13 cellular contexts compared by ENCODE assay signal in the genomic region with DNA sequence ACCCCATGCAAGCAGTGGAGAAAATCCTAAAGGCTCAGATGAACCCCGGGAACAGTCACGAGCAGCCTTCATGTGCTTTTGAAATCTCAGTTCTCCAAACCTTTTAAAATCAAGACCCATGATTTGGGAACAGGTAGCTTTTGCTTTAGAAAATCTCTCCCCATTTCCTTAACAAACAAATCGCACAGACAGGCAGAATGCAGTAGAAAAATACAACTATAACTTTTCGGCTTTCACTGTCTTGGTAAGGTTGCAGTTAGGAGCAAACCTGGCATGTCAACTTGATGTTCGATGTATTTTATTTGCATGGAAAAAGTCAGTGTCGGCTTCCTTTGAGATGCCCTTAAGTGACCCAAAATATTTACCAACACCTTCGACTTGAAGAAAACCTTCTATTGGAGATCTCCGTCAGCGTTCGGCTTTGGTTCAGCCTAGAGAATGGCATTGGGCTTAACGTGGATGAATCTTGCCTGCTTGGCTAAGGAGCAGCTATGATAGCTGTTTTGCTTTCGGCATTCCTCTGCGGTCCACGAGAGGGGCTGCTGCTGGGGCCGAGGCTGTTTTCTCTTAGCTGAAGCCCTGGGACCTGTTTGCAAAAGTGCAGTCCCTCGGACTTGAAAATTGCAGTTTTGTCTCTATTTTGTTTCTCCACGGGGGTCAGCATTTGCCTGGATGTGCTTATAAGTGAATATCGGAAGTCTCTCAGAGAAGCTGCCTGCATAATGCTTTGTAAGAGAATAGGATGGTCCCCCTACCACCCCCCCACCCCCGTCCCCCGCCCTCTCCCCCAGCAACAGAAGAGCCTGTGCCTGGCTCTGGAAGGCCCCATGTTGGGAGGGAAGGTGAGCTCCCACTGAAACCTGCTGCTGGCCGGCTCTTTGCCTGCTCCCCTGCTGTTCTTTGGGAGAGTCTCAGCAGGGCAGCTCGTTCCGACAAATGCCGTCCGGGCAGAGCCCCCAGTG. TPM values are rescaled to one million over a fixed set of nuclear protein-coding genes. Genes with fewer than 3 reads are reported as not detected.
DNase-seq lines count a peak whose midpoint lies in the region; ATAC-seq and TF ChIP-seq lines count a peak whose summit lies in the region.
"Had no signal": no experiment of that assay in that cellular context is flagged by ENCODE, and none has a peak within 500 bp of the region (broad histone marks: within the 10 kb centered on the region; RNA-seq: fewer than 3 reads in every experiment).

No MANE protein-coding gene starts in this region.

- peaks cover 24% of the 10 kb centered on the region for H3K4me1 ChIP-seq in endodermal cell (ENCODE audit: control insufficient read depth, insufficient read depth, low read length)
- peaks cover 27% of the 10 kb centered on the region for H3K4me1 ChIP-seq in neuron (ENCODE audit: insufficient read depth, low read length)

- peak overlapping the region; percentile 65 for H3K4me3 Mint-ChIP-seq in endodermal cell
- H3K4me3 Mint-ChIP-seq in stimulated activated effector memory CD8-positive, alpha-beta T cell treated with anti-CD3 and anti-CD28 coated beads, Interleukin-12 subunit alpha, Interleukin-12 subunit beta, amount 100 ng/mL, for 72 hours = no peak overlapping the region

- H3K4me3 ChIP-seq in endodermal cell (ENCODE audit: low read length) (peak overlapping the region; percentile 70), neuron (ENCODE audit: low read length) (peak overlapping the region; percentile 4)

- H3K27ac ChIP-seq in endodermal cell (ENCODE audit: low read depth, low read length) = no peak overlapping the region
- H3K27ac ChIP-seq: VCaP had no signal

- no peak for ATAC-seq in stimulated activated effector memory CD8-positive, alpha-beta T cell treated with anti-CD3 and anti-CD28 coated beads, Interleukin-12 subunit alpha, Interleukin-12 subunit beta, amount 100 ng/mL, for 72 hours

- H2AFZ ChIP-seq in neuron (ENCODE audit: low read depth, low read length) = no peak overlapping the region

- WGBS in endodermal cell (ENCODE audit: insufficient coverage in 1 of 2, insufficient read length in 1 of 2), 2 experiments = 2 to 4% methylated on average over 20 to 22 of the region's 25 CpGs

- H3K9ac ChIP-seq in endodermal cell (ENCODE audit: extremely low read depth, low read length, poor library complexity, severe bottlenecking) = no peak overlapping the region

- no peak for TF ChIP-seq CTCF in endodermal cell (conservative IDR thresholded peaks at IDR 0.05)

- no peak overlapping the region for H3K27ac Mint-ChIP-seq in endodermal cell
- no peak overlapping the region for H3K27ac Mint-ChIP-seq in stimulated activated effector memory CD8-positive, alpha-beta T cell treated with anti-CD3 and anti-CD28 coated beads, Interleukin-12 subunit alpha, Interleukin-12 subunit beta, amount 100 ng/mL, for 72 hours

- peaks cover 78% of the 10 kb centered on the region for H3K27me3 Mint-ChIP-seq in endodermal cell (ENCODE audit: insufficient read depth)

- peaks cover 2% of the 10 kb centered on the region for H3K36me3 Mint-ChIP-seq in endodermal cell (ENCODE audit: low read depth)
- no peaks in the 10 kb centered on the region for H3K36me3 Mint-ChIP-seq in stimulated activated effector memory CD8-positive, alpha-beta T cell treated with anti-CD3 and anti-CD28 coated beads, Interleukin-12 subunit alpha, Interleukin-12 subunit beta, amount 100 ng/mL, for 72 hours

- H3K9me3 ChIP-seq in endodermal cell (ENCODE audit: control insufficient read depth, low read length) (no peaks in the 10 kb centered on the region), neuron (ENCODE audit: low read length) (no peaks in the 10 kb centered on the region)

- H3K9me3 Mint-ChIP-seq in endodermal cell = no peaks in the 10 kb centered on the region
- no peaks in the 10 kb centered on the region for H3K9me3 Mint-ChIP-seq in stimulated activated effector memory CD8-positive, alpha-beta T cell treated with anti-CD3 and anti-CD28 coated beads, Interleukin-12 subunit alpha, Interleukin-12 subunit beta, amount 100 ng/mL, for 72 hours

- H3K27me3 ChIP-seq in endodermal cell (ENCODE audit: control insufficient read depth, insufficient read depth, low read length, poor library complexity, severe bottlenecking) (peaks cover 81% of the 10 kb centered on the region), neuron (ENCODE audit: insufficient read depth, low read length) (peaks cover 59% of the 10 kb centered on the region)

- peaks cover 39% of the 10 kb centered on the region for H3K4me1 Mint-ChIP-seq in endodermal cell
- peaks cover 5% of the 10 kb centered on the region for H3K4me1 Mint-ChIP-seq in stimulated activated effector memory CD8-positive, alpha-beta T cell treated with anti-CD3 and anti-CD28 coated beads, Interleukin-12 subunit alpha, Interleukin-12 subunit beta, amount 100 ng/mL, for 72 hours

- H3K36me3 ChIP-seq in endodermal cell (ENCODE audit: control insufficient read depth, insufficient read depth, low read length) = no peaks in the 10 kb centered on the region
- no peaks in the 10 kb centered on the region for H3K36me3 ChIP-seq in neuron (ENCODE audit: insufficient read depth, low read length)

- DNase-seq in Daoy (ENCODE audit: low read depth) = peak; percentile 25
- DNase-seq in NCI-H748 treated with DMSO at 0.1 percent for 48 hours (lab: John Stamatoyannopoulos, UW) = peak; percentile 19
- peak; percentile 90 for DNase-seq in endodermal cell
- DNase-seq in stimulated activated effector memory CD8-positive, alpha-beta T cell treated with anti-CD3 and anti-CD28 coated beads, Interleukin-12 subunit alpha, Interleukin-12 subunit beta, amount 100 ng/mL, for 72 hours (ENCODE audit: low spot score in 2 of 2) = no peak
- DNase-seq in effector CD8-positive, alpha-beta T cell (lab: John Stamatoyannopoulos, UW) = no peak
- no peak for DNase-seq in medulla oblongata (ENCODE audit: extremely low spot score)
- DNase-seq in HuH-7.5 (ENCODE audit: low spot score) = no peak
- DNase-seq: activated naive CD4-positive, alpha-beta T cell treated with Interleukin-2 at 50 U/mL for 16 hours; DND-41; HCEC 1CT had no signal

RNA-seq across cellular contexts. Expression of gene TMEM132B, which starts 1.9 kb away (rescaled TPM):
- total RNA-seq in Daoy (2014; rRNA removed; shearing (Covaris generic)) = 0.23 and 0.30 TPM in 2 replicates
- total RNA-seq in endodermal cell = 10 to 100 TPM; 19.5 to 47.0 TPM
- polyA plus RNA-seq in endodermal cell (2013, experiment 1 of 2) = 12.5 TPM
- 15.5 TPM for polyA plus RNA-seq in endodermal cell (2013, experiment 2 of 2)
- total RNA-seq: epithelial cell of proximal tubule had no signal

Comparison
In these comparisons a context has a peak if more than half of its experiments do, and no peak if none do; other contexts are left out.
1. DNase-seq: peak in Daoy (single experiment), NCI-H748 treated with DMSO at 0.1 percent for 48 hours (single experiment) and endodermal cell (single experiment); none in stimulated activated effector memory CD8-positive, alpha-beta T cell treated with anti-CD3 and anti-CD28 coated beads, Interleukin-12 subunit alpha, Interleukin-12 subunit beta, amount 100 ng/mL, for 72 hours (0 of 2), effector CD8-positive, alpha-beta T cell (single experiment), medulla oblongata (single experiment) and HuH-7.5 (single experiment).
2. RNA of gene TMEM132B, which starts 1.9 kb away (total RNA-seq): 19.5 to 47.0 TPM in endodermal cell; 0.23 to 0.30 TPM in Daoy; every median in the first group is over 10 times any median in the second.